ENCODE assay signal across 8 cellular contexts in the genomic region with DNA sequence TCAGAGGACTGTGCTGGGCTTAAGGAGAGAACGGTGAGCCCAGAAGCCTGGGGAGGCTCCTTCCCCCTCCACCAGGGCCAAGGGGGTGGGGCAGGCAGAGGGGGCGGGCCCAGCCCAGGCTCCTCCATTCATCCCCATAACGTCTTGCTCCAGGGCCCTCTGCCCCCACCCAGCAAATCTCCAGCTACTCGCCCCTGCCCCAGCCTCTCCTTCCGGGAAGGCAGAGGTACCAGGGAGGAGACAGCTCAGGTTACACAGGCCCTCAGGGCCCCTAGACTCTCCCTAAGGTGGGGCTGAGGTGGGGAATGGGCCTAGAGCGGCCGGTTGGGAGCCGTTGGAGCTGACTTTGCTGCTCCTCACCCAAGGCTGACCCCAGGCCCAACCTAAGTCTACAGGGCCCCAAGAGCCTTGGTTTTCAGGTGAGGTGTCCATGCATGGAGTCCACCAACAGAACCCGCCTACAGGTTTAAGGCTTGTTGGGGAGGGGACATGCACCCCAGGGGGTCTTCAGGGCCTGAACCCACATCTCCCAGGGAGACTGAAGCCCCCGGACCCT. TPM values are rescaled to one million over a fixed set of nuclear protein-coding genes. Genes with fewer than 3 reads are reported as not detected.
DNase-seq lines count a peak whose midpoint lies in the region; ATAC-seq and TF ChIP-seq lines count a peak whose summit lies in the region.

No MANE protein-coding gene starts in this region.

- no peaks in the 10 kb centered on the region for H4K20me1 ChIP-seq in HCT116 (ENCODE audit: insufficient read depth)

- no peaks in the 10 kb centered on the region for H3K36me3 ChIP-seq in HCT116 (ENCODE audit: control insufficient read depth in 1 of 2, insufficient read depth in 2 of 2, low read length in 2 of 2)

- H3K9me3 Mint-ChIP-seq in activated CD8-positive, alpha-beta T cell treated with anti-CD3 and anti-CD28 coated beads, Interleukin-2, amount 10 ng/mL, durations not matched to agents 7 days and 5 days (ENCODE audit: insufficient read depth), result no peaks in the 10 kb centered on the region

- H3K27me3 ChIP-seq in HCT116 (ENCODE audit: insufficient read depth, low read length), result no peaks in the 10 kb centered on the region

- H3K4me1 ChIP-seq in HCT116 (ENCODE audit: control insufficient read depth in 1 of 2, insufficient read depth in 2 of 2, low read length in 2 of 2), result peaks cover 80 to 90% of the 10 kb centered on the region in 2 experiments

- peaks cover 2% of the 10 kb centered on the region for H3K4me1 Mint-ChIP-seq in activated CD8-positive, alpha-beta T cell treated with anti-CD3 and anti-CD28 coated beads, Interleukin-2, amount 10 ng/mL, durations not matched to agents 7 days and 5 days (ENCODE audit: low read depth)

- peaks cover 60% of the 10 kb centered on the region for H3K79me2 ChIP-seq in HCT116 (ENCODE audit: insufficient read depth, low read length)

- no peak overlapping the region for H2AFZ ChIP-seq in HCT116 (ENCODE audit: low read depth, low read length, poor library complexity, severe bottlenecking)

- ATAC-seq in HCT116 (peak; percentile 28), Right ventricle myocardium inferior (no peak), HG03342 (IDR thresholded peaks at IDR 0.05; ENCODE audit: unreplicated experiment) (no peak)
- ATAC-seq in activated CD8-positive, alpha-beta T cell treated with anti-CD3 and anti-CD28 coated beads, Interleukin-2, amount 10 ng/mL, durations not matched to agents 7 days and 5 days, result no peak

- TF ChIP-seq POLR2A in HCT116 (IDR thresholded peaks at IDR 0.05; ENCODE audit: borderline replicate concordance, extremely low read depth, insufficient read depth, insufficient read length), result no peak

- no peaks in the 10 kb centered on the region for H3K9me2 ChIP-seq in HCT116 (ENCODE audit: insufficient read depth)

- DNase-seq in HCT116 (ENCODE audit: low read depth, low spot score) (no peak), SK-MEL-5 (ENCODE audit: low read depth, low spot score) (peak; percentile 38), Right ventricle myocardium inferior (ENCODE audit: missing footprints) (peak; percentile 54), retinal pigment epithelial cell (ENCODE audit: low read depth) (no peak), NCI-H2107 treated with DMSO at 0.1 percent for 48 hours (lab: John Stamatoyannopoulos, UW; ENCODE audit: unreplicated experiment) (no peak)
- DNase-seq in activated CD8-positive, alpha-beta T cell treated with anti-CD3 and anti-CD28 coated beads, Interleukin-2, amount 10 ng/mL, durations not matched to agents 7 days and 5 days, result no peak
- DNase-seq in stimulated activated CD4-positive, alpha-beta T cell treated with anti-CD3 and anti-CD28 coated beads, Interleukin-4, amount 100 ng/mL, for 24 hours, result no peak

- H3K36me3 Mint-ChIP-seq in activated CD8-positive, alpha-beta T cell treated with anti-CD3 and anti-CD28 coated beads, Interleukin-2, amount 10 ng/mL, durations not matched to agents 7 days and 5 days (ENCODE audit: low read depth), result no peaks in the 10 kb centered on the region

- no peaks in the 10 kb centered on the region for H3K9me3 ChIP-seq in HCT116 (ENCODE audit: control insufficient read depth in 1 of 2, insufficient read depth in 1 of 2, low read depth in 1 of 2, low read length in 2 of 2)

- in situ Hi-C loops in SK-MEL-5 (cut with HindIII; ENCODE audit: low pct_unique_long_range_greater_than_20kb, low sequenced_read_pairs), result no loop called here

- peaks cover 14% of the 10 kb centered on the region for H3K27me3 Mint-ChIP-seq in activated CD8-positive, alpha-beta T cell treated with anti-CD3 and anti-CD28 coated beads, Interleukin-2, amount 10 ng/mL, durations not matched to agents 7 days and 5 days (ENCODE audit: low read depth)

- POLR2A ChIA-PET in HCT116 (lab: Charles Lee), result interaction anchor here (0.9 to 2.6 kb wide), 4 partner anchors 9 to 20 kb away, joined by 3 to 12 read pairs (median 8); a partner anchor contains a TSS
- POLR2A ChIA-PET in activated CD8-positive, alpha-beta T cell treated with anti-CD3 and anti-CD28 coated beads, Interleukin-2, amount 10 ng/mL, durations not matched to agents 7 days and 5 days (lab: Charles Lee), result no interaction called here

- intact Hi-C loops in HCT116 (cut with micrococcal nuclease) (loop anchor here (5.0 kb wide), 1 partner anchor 64 kb away; a partner anchor contains a TSS), Right ventricle myocardium inferior (cut with DNase I) (loop anchor here (2.0 kb wide), 1 partner anchor 13 kb away; no protein-coding TSS in a partner anchor)

- TF ChIP-seq RAD21 in HCT116 (IDR thresholded peaks at IDR 0.05; ENCODE audit: low read depth), result no peak

- peak overlapping the region; percentile 83 to 88 for H3K4me3 ChIP-seq in HCT116 (replicated peaks in 1 of 2; ENCODE audit: low read depth in 1 of 2, low read length in 2 of 2)
- peak overlapping the region; percentile 86 for H3K4me3 ChIP-seq in retinal pigment epithelial cell (ENCODE audit: low read length)

- peak overlapping the region; percentile 98 for H3K27ac ChIP-seq in HCT116 (ENCODE audit: low read depth, low read length)

- H3K4me3 Mint-ChIP-seq in activated CD8-positive, alpha-beta T cell treated with anti-CD3 and anti-CD28 coated beads, Interleukin-2, amount 10 ng/mL, durations not matched to agents 7 days and 5 days, result no peak overlapping the region

- H3K9ac ChIP-seq in HCT116 (ENCODE audit: low read length), result peak overlapping the region; percentile 94

- H3K4me2 ChIP-seq in HCT116 (ENCODE audit: low read length), result peak overlapping the region; percentile 100

- TF ChIP-seq CTCF in HCT116 (IDR thresholded peaks at IDR 0.05 in 2 of 3, conservative IDR thresholded peaks at IDR 0.05 in 1 of 3; ENCODE audit: borderline replicate concordance in 1 of 3, insufficient read depth in 1 of 3, low read depth in 2 of 3, low read length in 2 of 3), result no peak
- no peak for TF ChIP-seq CTCF in retinal pigment epithelial cell (conservative IDR thresholded peaks at IDR 0.05; ENCODE audit: low read depth, low read length)

- CTCF ChIA-PET in HCT116 (lab: Charles Lee), result interaction anchor here (2.2 kb wide), 1 partner anchor 17 kb away, joined by 10 read pairs; no protein-coding TSS in a partner anchor
- CTCF ChIA-PET in activated CD8-positive, alpha-beta T cell treated with anti-CD3 and anti-CD28 coated beads, Interleukin-2, amount 10 ng/mL, durations not matched to agents 7 days and 5 days (lab: Charles Lee), result interaction anchor here (1.9 kb wide), 1 partner anchor 64 kb away, joined by 5 read pairs; a partner anchor contains a TSS

- no peak overlapping the region for H3K27ac Mint-ChIP-seq in activated CD8-positive, alpha-beta T cell treated with anti-CD3 and anti-CD28 coated beads, Interleukin-2, amount 10 ng/mL, durations not matched to agents 7 days and 5 days

- RAD21 ChIA-PET in HCT116 (lab: Charles Lee; ENCODE audit: low non-redundant PET in 1 of 2, low total read pairs in 2 of 2, uncharacterized antibody in 2 of 2, unreplicated experiment in 2 of 2), result no interaction called here

- TSS peak; percentile 84 for BruUV-seq in HCT116 (replicated peaks; lab: Mats Ljungman, UMichigan)

TF ChIP-seq in HCT116, 20 proteins besides CTCF, POLR2A, EP300 and RAD21:
- no peak for TF ChIP-seq YY1 (IDR thresholded peaks at IDR 0.05; ENCODE audit: extremely low read depth, insufficient replicate concordance, low read depth, low read length)
- TF ChIP-seq POLR2AphosphoS5 (IDR thresholded peaks at IDR 0.05; ENCODE audit: low read depth, low read length), result peak; percentile 26; the same call in 1 of the 2 replicates

RNA-seq across cellular contexts. Expression of a gene that starts 1.2 kb away (rescaled TPM):
- total RNA-seq in HCT116 (2021; ENCODE audit: unreplicated experiment) (321 TPM), Right ventricle myocardium inferior (89.3 TPM)
- 190 and 217 TPM in 2 replicates for polyA plus RNA-seq in HCT116 (2012)
- 4.1 and 6.8 TPM in 2 replicates for total RNA-seq in SK-MEL-5 (2014; rRNA removed; shearing (Covaris generic))
- 20.9 and 24.3 TPM in 2 replicates for polyA plus RNA-seq in SK-MEL-5 (2015; cell fraction: cytosol; rRNA removed)
- 103 and 129 TPM in 2 replicates for polyA plus RNA-seq in SK-MEL-5 (2015; cell fraction: nucleus; rRNA removed)
- total RNA-seq in activated CD8-positive, alpha-beta T cell treated with anti-CD3 and anti-CD28 coated beads, Interleukin-2, amount 10 ng/mL, durations not matched to agents 7 days and 5 days, result under 1 TPM; 0.40 to 0.63 TPM

RNA-seq across cellular contexts. Expression of a gene that starts 21.0 kb away (rescaled TPM):
- total RNA-seq in HCT116 (2021; ENCODE audit: unreplicated experiment) (2,488 TPM), Right ventricle myocardium inferior (782 TPM)
- 5,598 and 10,032 TPM in 2 replicates for polyA plus RNA-seq in HCT116 (2012)
- 1,088 and 1,497 TPM in 2 replicates for total RNA-seq in SK-MEL-5 (2014; rRNA removed; shearing (Covaris generic))
- 2,008 and 2,458 TPM in 2 replicates for polyA plus RNA-seq in SK-MEL-5 (2015; cell fraction: cytosol; rRNA removed)
- polyA plus RNA-seq in SK-MEL-5 (2015; cell fraction: nucleus; rRNA removed), result 362 and 423 TPM in 2 replicates
- 1,000 to 10,000 TPM; 1,875 to 1,999 TPM for total RNA-seq in activated CD8-positive, alpha-beta T cell treated with anti-CD3 and anti-CD28 coated beads, Interleukin-2, amount 10 ng/mL, durations not matched to agents 7 days and 5 days

RNA-seq across cellular contexts. Expression of a gene that starts 41.2 kb away (rescaled TPM):
- 8.9 TPM for total RNA-seq in HCT116 (2021; ENCODE audit: unreplicated experiment)
- 8.1 and 9.5 TPM in 2 replicates for polyA plus RNA-seq in HCT116 (2012)
- total RNA-seq in SK-MEL-5 (2014; rRNA removed; shearing (Covaris generic)), result 2.9 TPM in 2 replicates
- 6.1 and 9.5 TPM in 2 replicates for polyA plus RNA-seq in SK-MEL-5 (2015; cell fraction: cytosol; rRNA removed)
- 8.1 and 8.6 TPM in 2 replicates for polyA plus RNA-seq in SK-MEL-5 (2015; cell fraction: nucleus; rRNA removed)
- total RNA-seq in Right ventricle myocardium inferior, result 18.1 TPM
- 10 to 100 TPM; 17.0 to 17.5 TPM for total RNA-seq in activated CD8-positive, alpha-beta T cell treated with anti-CD3 and anti-CD28 coated beads, Interleukin-2, amount 10 ng/mL, durations not matched to agents 7 days and 5 days

Comparison
In these comparisons a context has a peak if more than half of its experiments do, and no peak if none do; other contexts are left out.
1. DNase-seq: peak in SK-MEL-5 (single experiment) and Right ventricle myocardium inferior (single experiment); none in HCT116 (single experiment), retinal pigment epithelial cell (single experiment), activated CD8-positive, alpha-beta T cell treated with anti-CD3 and anti-CD28 coated beads, Interleukin-2, amount 10 ng/mL, durations not matched to agents 7 days and 5 days (single experiment), NCI-H2107 treated with DMSO at 0.1 percent for 48 hours (single experiment) and stimulated activated CD4-positive, alpha-beta T cell treated with anti-CD3 and anti-CD28 coated beads, Interleukin-4, amount 100 ng/mL, for 24 hours (single experiment).
2. RNA of a gene that starts 1.2 kb away (total RNA-seq): 321 TPM in HCT116 (single experiment) and 89.3 TPM in Right ventricle myocardium inferior (single experiment); 4.1 to 6.8 TPM in SK-MEL-5 and 0.40 to 0.63 TPM in activated CD8-positive, alpha-beta T cell treated with anti-CD3 and anti-CD28 coated beads, Interleukin-2, amount 10 ng/mL, durations not matched to agents 7 days and 5 days; every median in the first group is over 10 times any median in the second.